23 cellular contexts compared by ENCODE assay signal in genomic region chr4:20075479-20075878, GRCh38.
DNase-seq lines count a peak whose midpoint lies in the region; ATAC-seq, FAIRE-seq and TF ChIP-seq lines count a peak whose summit lies in the region.
"Had no signal": no experiment of that assay in that cellular context is flagged by ENCODE, and none has a peak within 500 bp of the region (broad histone marks: within the 10 kb centered on the region; RNA-seq: fewer than 3 reads in every experiment).

No MANE protein-coding gene starts in this region.

- DNase-seq in NCI-H1694 treated with DMSO at 0.1 percent for 48 hours (lab: John Stamatoyannopoulos, UW) (peak; percentile 11), NCI-H1694 (lab: John Stamatoyannopoulos, UW) (no peak), endothelial cell of umbilical vein (ENCODE audit: low read depth, low spot score) (peak; percentile 16), osteoblast (ENCODE audit: insufficient read length, low spot score, missing footprints) (no peak), NCI-H1092 treated with DMSO at 0.1 percent for 48 hours (lab: John Stamatoyannopoulos, UW) (no peak), GOT3 (lab: John Stamatoyannopoulos, UW) (no peak)
- DNase-seq: activated CD8-positive, alpha-beta T cell treated with anti-CD3 and anti-CD28 coated beads for 36 hours; activated naive CD4-positive, alpha-beta T cell; activated T-cell treated with anti-CD3 and anti-CD28 coated beads, Interleukin-2, amount 50 U/mL, for 1 hour; anterior cingulate cortex; C1 segment of cervical spinal cord; DMS153; effector memory CD8-positive, alpha-beta T cell; midbrain; OCI-M1; SJCRH30; stimulated activated CD4-positive, alpha-beta T cell treated with anti-CD3 and anti-CD28 coated beads, Interleukin-4, amount 100 ng/mL, for 24 hours had no signal

- no peak overlapping the region for H3K9ac ChIP-seq in OCI-LY3 (ENCODE audit: low read length)
- no peak overlapping the region for H3K9ac ChIP-seq in endothelial cell of umbilical vein (replicated peaks; ENCODE audit: extremely low read depth, insufficient read depth, low read length)

- no TSS peak for BruUV-seq in endothelial cell of umbilical vein (replicated peaks; lab: Mats Ljungman, UMichigan)

- H3K4me3 ChIP-seq in OCI-LY3 (ENCODE audit: low read length): no peak overlapping the region
- H3K4me3 ChIP-seq in endothelial cell of umbilical vein (replicated peaks in 1 of 3; ENCODE audit: insufficient read depth in 1 of 3, low read depth in 1 of 3, low read length in 3 of 3): no peak overlapping the region
- H3K4me3 ChIP-seq in osteoblast (ENCODE audit: insufficient read depth, low read length): no peak overlapping the region
- H3K4me3 ChIP-seq: prostate gland, SJCRH30, skin epidermis had no signal

- no peak for ATAC-seq in HG02798 (IDR thresholded peaks at IDR 0.05; ENCODE audit: poor library complexity, unreplicated experiment)
- ATAC-seq: activated CD8-positive, alpha-beta T cell treated with anti-CD3 and anti-CD28 coated beads for 36 hours; effector memory CD8-positive, alpha-beta T cell; WTC11 had no signal

- H3K4me2 ChIP-seq in OCI-LY3 (ENCODE audit: low read length) (no peak overlapping the region), endothelial cell of umbilical vein (ENCODE audit: insufficient read depth, low read length) (no peak overlapping the region), osteoblast (ENCODE audit: insufficient read depth, low read length) (no peak overlapping the region)

- H3K36me3 ChIP-seq in OCI-LY3 (replicated peaks; ENCODE audit: low read depth, low read length): no peaks in the 10 kb centered on the region
- no peaks in the 10 kb centered on the region for H3K36me3 ChIP-seq in endothelial cell of umbilical vein (ENCODE audit: control insufficient read depth in 2 of 2, extremely low read depth in 1 of 2, insufficient read depth in 2 of 2, low read length in 2 of 2)
- H3K36me3 ChIP-seq in osteoblast (ENCODE audit: insufficient read depth, low read length): no peaks in the 10 kb centered on the region
- H3K36me3 ChIP-seq: prostate gland, SJCRH30 had no signal

- no peak for FAIRE-seq in endothelial cell of umbilical vein (lab: Jason Lieb, UNC)

- H3K9me3 ChIP-seq in OCI-LY3 (ENCODE audit: insufficient read depth, low read length) (no peaks in the 10 kb centered on the region), endothelial cell of umbilical vein (replicated peaks; ENCODE audit: control insufficient read depth, insufficient read depth, low read length) (no peaks in the 10 kb centered on the region), osteoblast (ENCODE audit: low read depth, low read length) (no peaks in the 10 kb centered on the region)
- H3K9me3 ChIP-seq: prostate gland, SJCRH30 had no signal

- H3K27ac ChIP-seq in OCI-LY3 (ENCODE audit: low read length) (no peak overlapping the region), endothelial cell of umbilical vein (ENCODE audit: insufficient read depth, low read depth, low read length) (no peak overlapping the region), osteoblast (ENCODE audit: low read depth, low read length) (no peak overlapping the region)
- H3K27ac ChIP-seq: 22Rv1, prostate gland, SJCRH30, skin epidermis had no signal

- CTCF ChIA-PET in endothelial cell of umbilical vein (lab: Charles Lee): interaction anchor here (1.3 to 2.1 kb wide), 2 partner anchors 173 to 850 kb away, joined by 3 to 10 read pairs; no protein-coding TSS in a partner anchor

- no peaks in the 10 kb centered on the region for H3K9me1 ChIP-seq in endothelial cell of umbilical vein (replicated peaks; ENCODE audit: control insufficient read depth, extremely low read depth, insufficient read depth, low read length)

- TF ChIP-seq POLR2A in endothelial cell of umbilical vein (IDR thresholded peaks at IDR 0.05; ENCODE audit: low read depth, low read length): no peak

- H3K79me2 ChIP-seq in OCI-LY3 (ENCODE audit: low read length) (no peaks in the 10 kb centered on the region), endothelial cell of umbilical vein (ENCODE audit: control insufficient read depth, insufficient read depth, low read length) (no peaks in the 10 kb centered on the region), osteoblast (ENCODE audit: insufficient read depth, low read length) (no peaks in the 10 kb centered on the region)

- POLR2A ChIA-PET in endothelial cell of umbilical vein (lab: Charles Lee): no interaction called here

- H3K27me3 ChIP-seq in OCI-LY3 (ENCODE audit: low read depth, low read length) (no peaks in the 10 kb centered on the region), endothelial cell of umbilical vein (ENCODE audit: control insufficient read depth in 2 of 2, insufficient read depth in 2 of 2, low read length in 2 of 2) (no peaks in the 10 kb centered on the region), osteoblast (ENCODE audit: insufficient read depth, low read length) (no peaks in the 10 kb centered on the region)
- H3K27me3 ChIP-seq: SJCRH30 had no signal

- dilution Hi-C loops in endothelial cell of umbilical vein (cut with MboI; ENCODE audit: extremely low pct_ligation_motif_present, low sequenced_read_pairs): no loop called here

- H3K4me1 ChIP-seq in OCI-LY3 (ENCODE audit: low read length) (no peaks in the 10 kb centered on the region), endothelial cell of umbilical vein (ENCODE audit: control insufficient read depth, extremely low read depth, insufficient read depth, low read length) (no peaks in the 10 kb centered on the region), osteoblast (ENCODE audit: insufficient read depth, low read length) (no peaks in the 10 kb centered on the region)
- H3K4me1 ChIP-seq: prostate gland, SJCRH30 had no signal

- intact Hi-C loops in endothelial cell of umbilical vein (cut with micrococcal nuclease): no loop called here

- H4K20me1 ChIP-seq in OCI-LY3 (ENCODE audit: insufficient read depth, low read length) (no peaks in the 10 kb centered on the region), endothelial cell of umbilical vein (replicated peaks; ENCODE audit: control insufficient read depth, extremely low read depth, insufficient read depth, low read length) (no peaks in the 10 kb centered on the region), osteoblast (ENCODE audit: insufficient read depth, low read length) (no peaks in the 10 kb centered on the region)

- H2AFZ ChIP-seq in OCI-LY3 (ENCODE audit: low read depth, low read length) (no peak overlapping the region), endothelial cell of umbilical vein (ENCODE audit: low read depth, low read length) (no peak overlapping the region), osteoblast (ENCODE audit: low read length) (no peak overlapping the region)

- TF ChIP-seq CTCF in OCI-LY3 (IDR thresholded peaks at IDR 0.05; ENCODE audit: low read depth, low read length) (peak; percentile 11; the same call in 1 of the 2 replicates), endothelial cell of umbilical vein (IDR thresholded peaks at IDR 0.05; ENCODE audit: extremely low read depth in 1 of 2, insufficient read depth in 1 of 2, low read depth in 1 of 2, low read length in 2 of 2) (no peak), osteoblast (IDR thresholded peaks at IDR 0.05; ENCODE audit: extremely low read depth, low read depth, low read length) (peak; percentile 32)

TF ChIP-seq in endothelial cell of umbilical vein, 7 proteins besides CTCF, POLR2A, EP300 and RAD21:
- TF ChIP-seq JUN (IDR thresholded peaks at IDR 0.05; ENCODE audit: borderline replicate concordance, insufficient read depth, insufficient read length, low read depth): no peak
- TF ChIP-seq GATA2 (IDR thresholded peaks at IDR 0.05; ENCODE audit: insufficient read depth, insufficient read length, low read depth, low read length): no peak
- TF ChIP-seq POLR2AphosphoS5 (IDR thresholded peaks at IDR 0.05; ENCODE audit: insufficient read depth, low read depth, low read length): no peak
- no peak for TF ChIP-seq EZH2 (IDR thresholded peaks at IDR 0.05; ENCODE audit: borderline replicate concordance, low read depth, low read length, severe bottlenecking)
- TF ChIP-seq FOS (IDR thresholded peaks at IDR 0.05; ENCODE audit: borderline replicate concordance, insufficient read depth, low read length): no peak
- TF ChIP-seq MAX (IDR thresholded peaks at IDR 0.05; ENCODE audit: insufficient read depth, insufficient read length): no peak
- TF ChIP-seq MYC (IDR thresholded peaks at IDR 0.05; ENCODE audit: low read depth, low read length): no peak

Comparison
In these comparisons a context has a peak if more than half of its experiments do, and no peak if none do; other contexts are left out.
1. DNase-seq: peak in NCI-H1694 treated with DMSO at 0.1 percent for 48 hours (single experiment) and endothelial cell of umbilical vein (single experiment); none in NCI-H1694 (single experiment), osteoblast (single experiment), NCI-H1092 treated with DMSO at 0.1 percent for 48 hours (single experiment) and GOT3 (single experiment).
2. CTCF ChIP-seq: peak in OCI-LY3 (single experiment) and osteoblast (single experiment); none in endothelial cell of umbilical vein (0 of 2).